Comparison of ENCODE assay signal across 8 cellular contexts in genomic region chr18:58669731-58670379, GRCh38. TPM values are rescaled to one million over a fixed set of nuclear protein-coding genes. Genes with fewer than 3 reads are reported as not detected.
DNase-seq lines count a peak whose midpoint lies in the region; ATAC-seq lines count a peak whose summit lies in the region.

No MANE protein-coding gene starts in this region.

- CTCF ChIA-PET in naive thymus-derived CD4-positive, alpha-beta T cell (lab: Charles Lee) = interaction anchor here (0.6 to 2.3 kb wide), 4 partner anchors 11 to 140 kb away, joined by 3 to 13 read pairs (median 4); no protein-coding TSS in a partner anchor

- peak overlapping the region; percentile 73 to 82 for H3K27ac Mint-ChIP-seq in activated naive CD4-positive, alpha-beta T cell treated with anti-CD3 and anti-CD28 coated beads, Interleukin-2, amount 50 U/mL, for 72 hours
- peak overlapping the region; percentile 58 to 96 (median 88) for H3K27ac Mint-ChIP-seq in naive thymus-derived CD4-positive, alpha-beta T cell

- peaks cover 16 to 22% of the 10 kb centered on the region in 2 donors for H3K4me1 ChIP-seq in naive thymus-derived CD4-positive, alpha-beta T cell (ENCODE audit: control insufficient read depth in 2 of 2, insufficient read depth in 2 of 2, low read length in 2 of 2)

- H3K27me3 Mint-ChIP-seq in naive thymus-derived CD4-positive, alpha-beta T cell = peaks cover 0 to 6% (median 0%) of the 10 kb centered on the region in 5 donors

- peak overlapping the region; percentile 35 to 97 (median 88) for H3K4me3 Mint-ChIP-seq in naive thymus-derived CD4-positive, alpha-beta T cell

- H3K4me1 Mint-ChIP-seq in naive thymus-derived CD4-positive, alpha-beta T cell = peaks cover 28 to 61% (median 48%) of the 10 kb centered on the region in 7 donors

- H3K9me3 ChIP-seq in naive thymus-derived CD4-positive, alpha-beta T cell (ENCODE audit: control insufficient read depth in 2 of 3, low read length in 3 of 3) = no peaks in the 10 kb centered on the region

- no peak overlapping the region for H3K4me3 ChIP-seq in naive thymus-derived CD4-positive, alpha-beta T cell (ENCODE audit: low read length)

- no peaks in the 10 kb centered on the region for H3K27me3 ChIP-seq in naive thymus-derived CD4-positive, alpha-beta T cell (ENCODE audit: control insufficient read depth in 2 of 2, insufficient read depth in 2 of 2, low read length in 2 of 2)

- peak overlapping the region; percentile 88 for H3K27ac ChIP-seq in naive thymus-derived CD4-positive, alpha-beta T cell (ENCODE audit: low read depth, low read length)

- POLR2A ChIA-PET in naive thymus-derived CD4-positive, alpha-beta T cell (lab: Charles Lee) = interaction anchor here (0.7 to 10.5 kb wide), 13 partner anchors 10 to 81 kb away, joined by 3 to 236 read pairs (median 13); partner anchors contain the start of gene ALPK2

- peaks cover 0 to 3% of the 10 kb centered on the region in 2 donors for H3K9me3 Mint-ChIP-seq in activated naive CD4-positive, alpha-beta T cell treated with anti-CD3 and anti-CD28 coated beads, Interleukin-2, amount 50 U/mL, for 72 hours
- peaks cover 0 to 2% (median 0%) of the 10 kb centered on the region in 11 donors for H3K9me3 Mint-ChIP-seq in naive thymus-derived CD4-positive, alpha-beta T cell

- peak; percentile 17 to 34 for ATAC-seq in activated naive CD4-positive, alpha-beta T cell treated with anti-CD3 and anti-CD28 coated beads, Interleukin-2, amount 50 U/mL, for 72 hours
- no peak for ATAC-seq in naive thymus-derived CD4-positive, alpha-beta T cell
- no peak for ATAC-seq in GM21576 (IDR thresholded peaks at IDR 0.05; ENCODE audit: unreplicated experiment)

- peak; percentile 69 for DNase-seq in EH (ENCODE audit: low read depth)
- DNase-seq in NCI-H1092 (lab: John Stamatoyannopoulos, UW) = peak; percentile 84
- no peak for DNase-seq in activated naive CD4-positive, alpha-beta T cell treated with anti-CD3 and anti-CD28 coated beads, Interleukin-2, amount 50 U/mL, for 72 hours (ENCODE audit: low spot score in 2 of 2)
- peak in 1 of 9 donors; percentile 18 for DNase-seq in naive thymus-derived CD4-positive, alpha-beta T cell
- DNase-seq in NCI-H526 (lab: John Stamatoyannopoulos, UW) = no peak
- DNase-seq in cerebellar nuclear complex (lab: John Stamatoyannopoulos, UW) = no peak
- DNase-seq in NK-92 (lab: John Stamatoyannopoulos, UW; ENCODE audit: unreplicated experiment) = no peak

- H3K36me3 ChIP-seq in naive thymus-derived CD4-positive, alpha-beta T cell (ENCODE audit: control insufficient read depth in 2 of 3, insufficient read depth in 3 of 3, low read length in 3 of 3) = no peaks in the 10 kb centered on the region

- intact Hi-C loops in naive thymus-derived CD4-positive, alpha-beta T cell (cut with micrococcal nuclease) = loop anchor here (1.0 to 5.0 kb wide), 3 partner anchors 8 to 128 kb away; no protein-coding TSS in a partner anchor

- peaks cover 10 to 22% of the 10 kb centered on the region in 2 donors for H3K36me3 Mint-ChIP-seq in activated naive CD4-positive, alpha-beta T cell treated with anti-CD3 and anti-CD28 coated beads, Interleukin-2, amount 50 U/mL, for 72 hours
- peaks cover 3 to 15% (median 6%) of the 10 kb centered on the region in 5 donors for H3K36me3 Mint-ChIP-seq in naive thymus-derived CD4-positive, alpha-beta T cell

RNA-seq across cellular contexts. Expression of gene MALT1, which starts 1.4 kb away (rescaled TPM):
- total RNA-seq in activated naive CD4-positive, alpha-beta T cell treated with anti-CD3 and anti-CD28 coated beads, Interleukin-2, amount 50 U/mL, for 72 hours = 10 to 100 TPM; 34.0 to 70.8 TPM
- total RNA-seq in naive thymus-derived CD4-positive, alpha-beta T cell = 100 to 1,000 TPM in 1 of 5 experiments, 10 to 100 TPM in 4; 50.0 to 101 (median 80.0) TPM
- 10 to 100 TPM; 43.8 to 52.1 TPM for polyA plus RNA-seq in naive thymus-derived CD4-positive, alpha-beta T cell

RNA-seq across cellular contexts. Expression of gene ALPK2, which starts 41.0 kb away (rescaled TPM):
- 1 to 10 TPM in 1 of 2 donors, under 1 TPM in 1; 0.43 to 1.1 TPM for total RNA-seq in activated naive CD4-positive, alpha-beta T cell treated with anti-CD3 and anti-CD28 coated beads, Interleukin-2, amount 50 U/mL, for 72 hours
- 1 to 10 TPM in 1 of 5 experiments, under 1 TPM in 3, not detected in 1; 0.19 to 1.6 (median 0.28) TPM for total RNA-seq in naive thymus-derived CD4-positive, alpha-beta T cell
- not detected for polyA plus RNA-seq in naive thymus-derived CD4-positive, alpha-beta T cell

Comparison
In these comparisons a context has a peak if more than half of its experiments do, and no peak if none do; other contexts are left out.
1. DNase-seq: peak in EH (single experiment) and NCI-H1092 (single experiment); none in activated naive CD4-positive, alpha-beta T cell treated with anti-CD3 and anti-CD28 coated beads, Interleukin-2, amount 50 U/mL, for 72 hours (0 of 2), NCI-H526 (0 of 2), cerebellar nuclear complex (0 of 2) and NK-92 (single experiment).
2. ATAC-seq: peak in activated naive CD4-positive, alpha-beta T cell treated with anti-CD3 and anti-CD28 coated beads, Interleukin-2, amount 50 U/mL, for 72 hours (2 of 2); none in naive thymus-derived CD4-positive, alpha-beta T cell (single experiment) and GM21576 (single experiment).